ENCODE assay signal across 8 cellular contexts in the genomic region with DNA sequence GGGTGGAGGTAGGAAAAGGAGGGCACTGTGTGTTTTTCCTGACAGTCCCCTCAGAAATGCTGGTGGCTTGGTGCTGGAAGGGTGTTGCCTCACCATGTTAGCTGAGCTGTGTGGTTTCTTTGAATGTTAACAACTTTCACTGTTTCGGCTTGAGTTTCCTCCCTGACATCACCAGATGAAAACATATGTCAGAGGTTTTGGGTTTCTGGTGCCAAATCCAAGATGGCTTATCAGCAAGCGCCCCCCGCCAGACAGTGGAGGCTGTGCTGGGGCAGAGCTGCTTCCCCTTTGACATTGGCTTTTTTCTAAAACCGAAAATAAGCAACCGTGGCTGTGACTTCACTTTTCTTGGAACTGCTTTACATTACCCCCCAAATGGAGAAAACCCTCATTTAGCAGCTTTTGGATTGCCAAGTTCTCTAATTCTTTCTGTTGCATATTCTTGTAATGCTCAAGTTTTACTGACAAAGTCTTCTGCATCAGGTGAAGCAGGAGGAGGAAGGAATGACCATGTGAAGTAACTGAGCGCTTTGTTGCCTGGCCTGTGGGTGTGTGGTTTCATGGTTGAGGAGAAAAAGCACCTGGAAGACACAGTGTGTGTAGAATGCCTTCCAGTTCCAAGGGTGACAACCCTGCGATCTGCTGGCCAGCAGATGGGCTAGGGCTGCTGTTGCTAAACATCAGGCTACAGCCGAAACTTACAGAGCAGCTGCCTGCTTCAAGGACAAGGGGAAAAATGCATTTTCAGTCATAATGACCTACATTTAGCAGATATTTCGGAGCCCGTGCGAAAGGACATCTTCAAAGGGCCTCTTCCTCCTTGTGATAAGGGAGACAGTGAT. TPM values are rescaled to one million over a fixed set of nuclear protein-coding genes. Genes with fewer than 3 reads are reported as not detected.
DNase-seq lines count a peak whose midpoint lies in the region; ATAC-seq and TF ChIP-seq lines count a peak whose summit lies in the region.

No MANE protein-coding gene starts in this region.

- H3K27ac ChIP-seq in KOPT-K1 (ENCODE audit: low read depth, low read length, poor library complexity, severe bottlenecking) (peak overlapping the region; percentile 73), left lung (peak overlapping the region; percentile 55 to 81)

- H3K4me1 ChIP-seq in left lung = peaks cover 16 to 57% of the 10 kb centered on the region in 2 donors

- H3K9me3 Mint-ChIP-seq in stimulated activated naive CD8-positive, alpha-beta T cell treated with anti-CD3 and anti-CD28 coated beads, Interleukin-15, amount 100 ng/mL, for 72 hours = no peaks in the 10 kb centered on the region
- no peaks in the 10 kb centered on the region for H3K9me3 Mint-ChIP-seq in osteocyte (ENCODE audit: unreplicated experiment)

- TF ChIP-seq CTCF in left lung (IDR thresholded peaks at IDR 0.05) (no peak), osteocyte (IDR thresholded peaks at IDR 0.05) (no peak)

- peak; percentile 68 for ATAC-seq in GM21447 (IDR thresholded peaks at IDR 0.05; ENCODE audit: unreplicated experiment)
- peak; percentile 8 for ATAC-seq in left lung
- peak; percentile 93 for ATAC-seq in stimulated activated naive CD8-positive, alpha-beta T cell treated with anti-CD3 and anti-CD28 coated beads, Interleukin-15, amount 100 ng/mL, for 72 hours

- peaks cover 32% of the 10 kb centered on the region for H3K27me3 Mint-ChIP-seq in stimulated activated naive CD8-positive, alpha-beta T cell treated with anti-CD3 and anti-CD28 coated beads, Interleukin-15, amount 100 ng/mL, for 72 hours
- H3K27me3 Mint-ChIP-seq in osteocyte (ENCODE audit: unreplicated experiment) = no peaks in the 10 kb centered on the region

- intact Hi-C loops in left lung (cut with DNase I) = loop anchor here (5.0 to 10.0 kb wide), 2 partner anchors 383 to 390 kb away; no protein-coding TSS in a partner anchor

- peaks cover 0 to 23% of the 10 kb centered on the region in 2 donors for H3K27me3 ChIP-seq in left lung

- no peak overlapping the region for H3K4me3 ChIP-seq in left lung

- peak overlapping the region; percentile 64 to 80 for H3K4me3 Mint-ChIP-seq in stimulated activated naive CD8-positive, alpha-beta T cell treated with anti-CD3 and anti-CD28 coated beads, Interleukin-15, amount 100 ng/mL, for 72 hours
- H3K4me3 Mint-ChIP-seq in osteocyte (ENCODE audit: unreplicated experiment) = no peak overlapping the region

- DNase-seq in CD1c-positive myeloid dendritic cell (ENCODE audit: extremely low spot score) = peak; percentile 94
- DNase-seq in activated CD8-positive, alpha-beta memory T cell treated with anti-CD3 and anti-CD28 coated beads, Interleukin-2, amount 50 U/mL, for 24 hours (ENCODE audit: extremely low read depth) = peak; percentile 56
- DNase-seq in left lung = peak in 1 of 2 donors; percentile 59
- peak; percentile 83 to 93 for DNase-seq in stimulated activated naive CD8-positive, alpha-beta T cell treated with anti-CD3 and anti-CD28 coated beads, Interleukin-15, amount 100 ng/mL, for 72 hours
- no peak for DNase-seq in osteocyte (ENCODE audit: extremely low spot score, unreplicated experiment)
- no peak for DNase-seq in hepatic stellate cell (ENCODE audit: low spot score)

- H3K36me3 Mint-ChIP-seq in osteocyte (ENCODE audit: unreplicated experiment) = no peaks in the 10 kb centered on the region

- peak overlapping the region; percentile 91 to 97 for H3K27ac Mint-ChIP-seq in stimulated activated naive CD8-positive, alpha-beta T cell treated with anti-CD3 and anti-CD28 coated beads, Interleukin-15, amount 100 ng/mL, for 72 hours
- H3K27ac Mint-ChIP-seq in osteocyte (ENCODE audit: unreplicated experiment) = no peak overlapping the region

- H3K36me3 ChIP-seq in KOPT-K1 (ENCODE audit: insufficient read depth, low read length) (peaks cover 27% of the 10 kb centered on the region), left lung (no peaks in the 10 kb centered on the region)

- H3K9me3 ChIP-seq in KOPT-K1 (ENCODE audit: insufficient read depth, low read length, poor library complexity, severe bottlenecking) (peaks cover 6% of the 10 kb centered on the region), left lung (no peaks in the 10 kb centered on the region)

- H3K4me1 Mint-ChIP-seq in stimulated activated naive CD8-positive, alpha-beta T cell treated with anti-CD3 and anti-CD28 coated beads, Interleukin-15, amount 100 ng/mL, for 72 hours = peaks cover 83% of the 10 kb centered on the region
- H3K4me1 Mint-ChIP-seq in osteocyte (ENCODE audit: unreplicated experiment) = peaks cover 62% of the 10 kb centered on the region

RNA-seq across cellular contexts. Expression of gene RMI2, which starts 9.7 kb away (rescaled TPM):
- total RNA-seq in left lung = 10 to 100 TPM in 1 of 2 donors, 1 to 10 TPM in 1; 9.6 to 14.1 TPM
- total RNA-seq in osteocyte = 4.1 and 5.1 TPM in 2 replicates

Comparison
In these comparisons a context has a peak if more than half of its experiments do, and no peak if none do; other contexts are left out.
1. DNase-seq: peak in CD1c-positive myeloid dendritic cell (single experiment), activated CD8-positive, alpha-beta memory T cell treated with anti-CD3 and anti-CD28 coated beads, Interleukin-2, amount 50 U/mL, for 24 hours (single experiment) and stimulated activated naive CD8-positive, alpha-beta T cell treated with anti-CD3 and anti-CD28 coated beads, Interleukin-15, amount 100 ng/mL, for 72 hours (2 of 2); none in osteocyte (single experiment) and hepatic stellate cell (single experiment).
2. ATAC-seq: peak in every context shown above with its lines; median percentile 93 in stimulated activated naive CD8-positive, alpha-beta T cell treated with anti-CD3 and anti-CD28 coated beads, Interleukin-15, amount 100 ng/mL, for 72 hours; 68 in GM21447; 8 in left lung.